35 cellular contexts compared by ENCODE assay signal in the genomic region with DNA sequence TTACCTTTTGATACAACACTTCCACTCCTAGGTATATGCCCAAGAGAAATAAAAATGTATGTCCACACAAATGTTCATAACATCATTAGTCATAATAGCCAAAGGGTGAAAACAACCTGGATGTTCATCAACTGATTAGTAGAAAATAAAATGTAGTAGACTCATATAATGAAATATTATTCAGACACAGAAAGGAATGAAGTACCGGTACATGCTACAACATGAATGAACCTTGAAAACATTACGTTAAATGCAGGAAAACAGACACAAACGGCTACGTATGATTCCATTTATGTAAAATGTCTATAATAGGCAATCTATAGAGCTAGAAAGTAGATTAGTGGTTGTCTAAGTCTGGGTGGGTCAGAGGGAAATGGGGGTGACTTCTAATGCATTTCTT.
DNase-seq lines count a peak whose midpoint lies in the region; ATAC-seq, FAIRE-seq and TF ChIP-seq lines count a peak whose summit lies in the region.
"Had no signal": no experiment of that assay in that cellular context is flagged by ENCODE, and none has a peak within 500 bp of the region (broad histone marks: within the 10 kb centered on the region; RNA-seq: fewer than 3 reads in every experiment).

No MANE protein-coding gene starts in this region.

- H3K27ac ChIP-seq in foreskin keratinocyte = no peak overlapping the region
- H3K27ac ChIP-seq: 22Rv1; A549; BLaER1; BLaER1 treated with 17β-estradiol and CSF1 and Interleukin-3, amounts not matched to agents 10 nM and 100 nM; C4-2B had no signal

- H3K36me3 ChIP-seq in bronchial epithelial cell (ENCODE audit: control insufficient read depth, insufficient read depth, low read length) = no peaks in the 10 kb centered on the region
- H3K36me3 ChIP-seq: BE2C; BLaER1; BLaER1 treated with 17β-estradiol and CSF1 and Interleukin-3, amounts not matched to agents 10 nM and 100 nM had no signal

- FAIRE-seq in bronchial epithelial cell (lab: Jason Lieb, UNC) = no peak
- FAIRE-seq: A204.1, D721Med had no signal

- H3K4me3 ChIP-seq in bronchial epithelial cell (ENCODE audit: low read depth, low read length) = no peak overlapping the region
- no peak overlapping the region for H3K4me3 ChIP-seq in epithelial cell of esophagus (ENCODE audit: low read length)
- H3K4me3 ChIP-seq: A549; BLaER1; BLaER1 treated with 17β-estradiol and CSF1 and Interleukin-3, amounts not matched to agents 10 nM and 100 nM had no signal

- DNase-seq in bronchial epithelial cell (ENCODE audit: low read depth) (peak; percentile 21), epithelial cell of esophagus (ENCODE audit: low read depth) (peak; percentile 17), foreskin keratinocyte (peak; percentile 60 to 65), kidney tubule cell (ENCODE audit: low spot score) (no peak), chondrocyte (ENCODE audit: low spot score) (no peak)
- DNase-seq: 8988T; ACHN; AML-193; BE2C; C1 segment of cervical spinal cord; Caco-2; Calu3; CD4-positive, alpha-beta memory T cell; CD4-positive, alpha-beta T cell; CD4-positive, CD25-positive, alpha-beta regulatory T cell; CD8-positive, alpha-beta memory T cell; CD8-positive, alpha-beta T cell; COR-L47; DMS 273 treated with DMSO at 0.1 percent for 48 hours; DMS153; DMS53; DMS79; DMS79 treated with DMSO at 0.1 percent for 48 hours; DND-41; EL had no signal

- no peak for TF ChIP-seq CTCF in bronchial epithelial cell (IDR thresholded peaks at IDR 0.05; ENCODE audit: insufficient read depth, low read length, severe bottlenecking)
- no peak for TF ChIP-seq CTCF in epithelial cell of esophagus (IDR thresholded peaks at IDR 0.05; ENCODE audit: insufficient read depth, low read depth, low read length, missing control alignments)
- TF ChIP-seq CTCF in foreskin keratinocyte (conservative IDR thresholded peaks at IDR 0.05) = no peak
- no peak for TF ChIP-seq CTCF in chondrocyte (IDR thresholded peaks at IDR 0.05)

- peaks cover 8% of the 10 kb centered on the region for H3K27me3 Mint-ChIP-seq in chondrocyte (ENCODE audit: low read depth)
- H3K27me3 Mint-ChIP-seq: B cell had no signal

- H3K4me1 ChIP-seq in foreskin keratinocyte = no peaks in the 10 kb centered on the region
- H3K4me1 ChIP-seq: A549, Caco-2 had no signal

- H3K36me3 Mint-ChIP-seq in chondrocyte (ENCODE audit: low read depth) = no peaks in the 10 kb centered on the region
- H3K36me3 Mint-ChIP-seq: CD14-positive monocyte; CD4-positive, alpha-beta memory T cell; CD4-positive, CD25-positive, alpha-beta regulatory T cell; CD8-positive, alpha-beta memory T cell; CD8-positive, alpha-beta T cell had no signal

- H3K4me1 Mint-ChIP-seq in chondrocyte (ENCODE audit: low read depth) = no peaks in the 10 kb centered on the region
- H3K4me1 Mint-ChIP-seq: B cell; CD14-positive monocyte; CD4-positive, CD25-positive, alpha-beta regulatory T cell; CD8-positive, alpha-beta memory T cell had no signal

- H3K27ac Mint-ChIP-seq in chondrocyte (ENCODE audit: unreplicated experiment) = no peak overlapping the region
- H3K27ac Mint-ChIP-seq: B cell; CD14-positive monocyte; CD4-positive, alpha-beta T cell; CD4-positive, CD25-positive, alpha-beta regulatory T cell; CD8-positive, alpha-beta memory T cell; CD8-positive, alpha-beta T cell had no signal

- ATAC-seq in foreskin keratinocyte (no peak), GM21360 (IDR thresholded peaks at IDR 0.05; ENCODE audit: unreplicated experiment) (no peak)
- ATAC-seq: A549; CD8-positive, alpha-beta T cell had no signal

- H3K9me3 Mint-ChIP-seq in chondrocyte (ENCODE audit: low read depth) = no peaks in the 10 kb centered on the region
- H3K9me3 Mint-ChIP-seq: CD4-positive, alpha-beta T cell; CD8-positive, alpha-beta T cell had no signal

- H3K27me3 ChIP-seq in bronchial epithelial cell (ENCODE audit: control insufficient read depth, insufficient read depth, low read length) = no peaks in the 10 kb centered on the region
- no peaks in the 10 kb centered on the region for H3K27me3 ChIP-seq in foreskin keratinocyte
- H3K27me3 ChIP-seq: BE2C; BLaER1; BLaER1 treated with 17β-estradiol and CSF1 and Interleukin-3, amounts not matched to agents 10 nM and 100 nM had no signal

- no peak overlapping the region for H3K4me3 Mint-ChIP-seq in chondrocyte (ENCODE audit: unreplicated experiment)
- H3K4me3 Mint-ChIP-seq: B cell; CD14-positive monocyte; CD4-positive, alpha-beta memory T cell; CD4-positive, alpha-beta T cell; CD4-positive, CD25-positive, alpha-beta regulatory T cell; CD8-positive, alpha-beta memory T cell; CD8-positive, alpha-beta T cell had no signal

Comparison
In these comparisons a context has a peak if more than half of its experiments do, and no peak if none do; other contexts are left out.
1. DNase-seq: peak in bronchial epithelial cell (single experiment), epithelial cell of esophagus (single experiment) and foreskin keratinocyte (2 of 2); none in kidney tubule cell (single experiment) and chondrocyte (single experiment).